In the genomic region with DNA sequence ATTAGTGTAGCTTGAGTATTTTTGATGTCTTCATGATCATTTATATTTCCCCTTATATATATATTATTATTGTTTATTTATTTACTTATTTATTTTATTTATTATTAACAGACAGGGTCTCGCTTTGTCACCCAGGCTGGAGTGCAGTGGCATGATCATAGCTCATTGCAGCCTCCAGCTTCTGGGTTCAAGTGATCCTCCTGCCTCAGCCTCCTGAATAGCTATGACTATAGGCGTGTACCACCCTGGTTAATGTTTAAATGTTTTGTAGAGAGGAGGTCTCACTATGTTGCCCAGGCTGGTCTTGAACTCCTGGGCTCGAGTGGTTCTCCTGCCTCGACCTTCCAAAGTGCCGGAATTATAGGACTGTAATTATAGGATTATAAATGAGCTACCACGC, we compare ENCODE assay signal across 21 cellular contexts.
"Had no signal": no experiment of that assay in that cellular context is flagged by ENCODE, and none has a peak within 500 bp of the region (broad histone marks: within the 10 kb centered on the region; RNA-seq: fewer than 3 reads in every experiment).

No MANE protein-coding gene starts in this region.

- H3K27me3 ChIP-seq: MG63 had no signal

- H3K4me3 ChIP-seq: K562, MG63 had no signal

- H3K4me3 Mint-ChIP-seq: activated B cell treated with CpG ODN at 0.5 μM for 24 hours; activated CD4-positive, alpha-beta memory T cell treated with anti-CD3 and anti-CD28 coated beads for 36 hours; activated naive CD4-positive, alpha-beta T cell treated with anti-CD3 and anti-CD28 coated beads, Interleukin-2, amount 10 ng/mL, durations not matched to agents 7 days and 5 days; activated naive CD8-positive, alpha-beta T cell; activated naive CD8-positive, alpha-beta T cell treated with anti-CD3 and anti-CD28 coated beads, Interleukin-2, amount 50 U/mL, for 24 hours; activated T-cell treated with anti-CD3 and anti-CD28 coated beads, Interleukin-2, amount 50 U/mL, for 4 hours; activated T-helper 1 cell treated with anti-CD3 and anti-CD28 coated beads, Interleukin-12 subunit alpha, Interleukin-12 subunit beta, Interleukin-2, Interleukin-4 antibody, amounts not matched to agents 30 ng/mL and 10 ng/mL and 1 ng/mL, durations not matched to agents 14 hours and 24 hours and 36 hours; T-cell; T-helper 17 cell had no signal

- DNase-seq: activated B cell treated with CpG ODN at 0.5 μM for 24 hours; activated CD4-positive, alpha-beta memory T cell treated with anti-CD3 and anti-CD28 coated beads for 36 hours; activated CD4-positive, alpha-beta T cell treated with anti-CD3 and anti-CD28 coated beads for 4 hours; activated CD4-positive, alpha-beta T cell treated with anti-CD3 and anti-CD28 coated beads, Interleukin-2, amount 50 U/mL, for 1 hour; activated CD4-positive, CD25-positive, alpha-beta regulatory T cell treated with anti-CD3 and anti-CD28 coated beads, Interleukin-2, amount 50 U/mL, for 72 hours; activated CD8-positive, alpha-beta memory T cell treated with anti-CD3 and anti-CD28 coated beads, Interleukin-2, amount 50 U/mL, for 4 hours; activated naive CD8-positive, alpha-beta T cell treated with anti-CD3 and anti-CD28 coated beads, Interleukin-2, amount 50 U/mL, for 24 hours; activated T-cell treated with anti-CD3 and anti-CD28 coated beads for 4 hours; activated T-cell treated with anti-CD3 and anti-CD28 coated beads, Interleukin-2, amount 50 U/mL, for 4 hours; cerebellar nuclear complex; NCI-H1092; NCI-H2171 treated with DMSO at 0.1 percent for 48 hours; SHP77 treated with DMSO at 0.1 percent for 48 hours; T-helper 17 cell had no signal

- H3K36me3 Mint-ChIP-seq: activated CD4-positive, alpha-beta memory T cell treated with anti-CD3 and anti-CD28 coated beads for 36 hours; activated naive CD4-positive, alpha-beta T cell treated with anti-CD3 and anti-CD28 coated beads, Interleukin-2, amount 10 ng/mL, durations not matched to agents 7 days and 5 days; activated naive CD8-positive, alpha-beta T cell; brain; T-cell had no signal

- H3K9me3 ChIP-seq: MG63 had no signal

- H3K9me3 Mint-ChIP-seq: activated B cell treated with CpG ODN at 0.5 μM for 24 hours; activated CD4-positive, alpha-beta memory T cell treated with anti-CD3 and anti-CD28 coated beads for 36 hours; activated naive CD4-positive, alpha-beta T cell treated with anti-CD3 and anti-CD28 coated beads, Interleukin-2, amount 10 ng/mL, durations not matched to agents 7 days and 5 days; activated naive CD8-positive, alpha-beta T cell treated with anti-CD3 and anti-CD28 coated beads, Interleukin-2, amount 50 U/mL, for 24 hours; activated T-cell treated with anti-CD3 and anti-CD28 coated beads, Interleukin-2, amount 50 U/mL, for 4 hours; activated T-helper 1 cell treated with anti-CD3 and anti-CD28 coated beads, Interleukin-12 subunit alpha, Interleukin-12 subunit beta, Interleukin-2, Interleukin-4 antibody, amounts not matched to agents 30 ng/mL and 10 ng/mL and 1 ng/mL, durations not matched to agents 14 hours and 24 hours and 36 hours; T-cell had no signal

- H3K27ac Mint-ChIP-seq: activated B cell treated with CpG ODN at 0.5 μM for 24 hours; activated CD4-positive, alpha-beta memory T cell treated with anti-CD3 and anti-CD28 coated beads for 36 hours; activated naive CD4-positive, alpha-beta T cell treated with anti-CD3 and anti-CD28 coated beads, Interleukin-2, amount 10 ng/mL, durations not matched to agents 7 days and 5 days; activated naive CD8-positive, alpha-beta T cell; activated naive CD8-positive, alpha-beta T cell treated with anti-CD3 and anti-CD28 coated beads, Interleukin-2, amount 50 U/mL, for 24 hours; activated T-helper 1 cell treated with anti-CD3 and anti-CD28 coated beads, Interleukin-12 subunit alpha, Interleukin-12 subunit beta, Interleukin-2, Interleukin-4 antibody, amounts not matched to agents 30 ng/mL and 10 ng/mL and 1 ng/mL, durations not matched to agents 14 hours and 24 hours and 36 hours; brain; T-cell; T-helper 17 cell had no signal

- H3K36me3 ChIP-seq: MG63 had no signal
